ENCODE assay signal across 19 cellular contexts in the genomic region with DNA sequence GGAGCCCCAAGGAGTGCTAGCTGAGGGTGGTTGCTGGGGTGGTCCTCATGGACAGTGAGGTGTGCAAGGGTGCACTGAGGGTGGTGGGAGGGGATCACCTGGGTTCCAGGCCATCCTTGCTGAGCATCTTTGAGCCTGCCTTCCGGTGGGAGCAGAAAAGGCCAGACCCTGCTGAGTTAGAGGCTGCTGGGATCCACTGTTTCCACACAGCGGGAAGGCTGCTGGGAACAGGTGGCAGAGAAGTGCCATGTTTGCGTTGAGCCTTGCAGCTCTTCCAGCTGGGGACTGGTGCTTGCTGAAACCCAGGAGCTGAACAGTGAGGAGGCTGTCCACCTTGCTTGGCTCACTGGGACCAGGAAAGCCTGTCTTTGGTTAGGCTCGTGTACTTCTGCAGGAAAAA. TPM values are rescaled to one million over a fixed set of nuclear protein-coding genes. Genes with fewer than 3 reads are reported as not detected.
"Had no signal": no experiment of that assay in that cellular context is flagged by ENCODE, and none has a peak within 500 bp of the region (broad histone marks: within the 10 kb centered on the region; RNA-seq: fewer than 3 reads in every experiment).

No MANE protein-coding gene starts in this region.

- H3K36me3 ChIP-seq: adrenal gland, upper lobe of right lung had no signal

- H3K9me3 ChIP-seq: adrenal gland, gastroesophageal sphincter, upper lobe of right lung had no signal

- H3K9me3 Mint-ChIP-seq: activated T-cell treated with anti-CD3 and anti-CD28 coated beads, Interleukin-2, amount 50 U/mL, for 72 hours; dendritic cell treated with granulocyte-macrophage colony-stimulating factor and Interleukin-4, amounts not matched to agents 40 ng/mL and 50 ng/mL, for 4 days; effector memory CD8-positive, alpha-beta T cell; nephron progenitor cell; stimulated activated naive CD8-positive, alpha-beta T cell treated with anti-CD3 and anti-CD28 coated beads, Interleukin-15, Interleukin-2, amounts not matched to agents 100 ng/mL and 50 ng/mL, for 24 hours had no signal

- DNase-seq: activated CD4-positive, alpha-beta T cell treated with anti-CD3 and anti-CD28 coated beads, Interleukin-2, amount 50 U/mL, for 4 hours; activated CD4-positive, CD25-positive, alpha-beta regulatory T cell treated with anti-CD3 and anti-CD28 coated beads, Interleukin-2, amount 50 U/mL, for 72 hours; activated naive CD4-positive, alpha-beta T cell; activated T-cell treated with anti-CD3 and anti-CD28 coated beads, Interleukin-2, amount 50 U/mL, for 72 hours; cerebellar nuclear complex; effector memory CD8-positive, alpha-beta T cell; left ventricle myocardium superior; mesendoderm; nephron progenitor cell; stimulated activated CD4-positive, alpha-beta T cell treated with anti-CD3 and anti-CD28 coated beads, Interleukin-12 subunit alpha, Interleukin-12 subunit beta, amount 100 ng/mL, for 4 hours; T-helper 9 cell; upper lobe of right lung had no signal

- H3K27ac Mint-ChIP-seq: activated T-cell treated with anti-CD3 and anti-CD28 coated beads, Interleukin-2, amount 50 U/mL, for 72 hours; dendritic cell treated with granulocyte-macrophage colony-stimulating factor and Interleukin-4, amounts not matched to agents 40 ng/mL and 50 ng/mL, for 4 days; stimulated activated naive CD8-positive, alpha-beta T cell treated with anti-CD3 and anti-CD28 coated beads, Interleukin-15, Interleukin-2, amounts not matched to agents 100 ng/mL and 50 ng/mL, for 24 hours had no signal

- H3K4me1 ChIP-seq: adrenal gland had no signal

- H3K27ac ChIP-seq: adrenal gland, gastroesophageal sphincter, upper lobe of right lung had no signal

- H3K27me3 ChIP-seq: adrenal gland, gastroesophageal sphincter, upper lobe of right lung had no signal

- H3K27me3 Mint-ChIP-seq: effector memory CD8-positive, alpha-beta T cell; stimulated activated naive CD8-positive, alpha-beta T cell treated with anti-CD3 and anti-CD28 coated beads, Interleukin-15, Interleukin-2, amounts not matched to agents 100 ng/mL and 50 ng/mL, for 24 hours had no signal

- ATAC-seq: activated T-cell treated with anti-CD3 and anti-CD28 coated beads, Interleukin-2, amount 50 U/mL, for 72 hours; effector memory CD8-positive, alpha-beta T cell; gastroesophageal sphincter; left ventricle myocardium superior; upper lobe of right lung had no signal

- H3K4me3 ChIP-seq: adrenal gland, gastroesophageal sphincter, upper lobe of right lung had no signal

- H3K4me3 Mint-ChIP-seq: activated T-cell treated with anti-CD3 and anti-CD28 coated beads, Interleukin-2, amount 50 U/mL, for 72 hours; dendritic cell treated with granulocyte-macrophage colony-stimulating factor and Interleukin-4, amounts not matched to agents 40 ng/mL and 50 ng/mL, for 4 days; effector memory CD8-positive, alpha-beta T cell; nephron progenitor cell; stimulated activated naive CD8-positive, alpha-beta T cell treated with anti-CD3 and anti-CD28 coated beads, Interleukin-15, Interleukin-2, amounts not matched to agents 100 ng/mL and 50 ng/mL, for 24 hours had no signal

RNA-seq across cellular contexts. Expression of a gene that starts 34.9 kb away (rescaled TPM):
- total RNA-seq: epithelial cell of proximal tubule, pulmonary artery endothelial cell had no signal
- polyA plus RNA-seq: keratinocyte had no signal
